8 cellular contexts compared by ENCODE assay signal in the genomic region with DNA sequence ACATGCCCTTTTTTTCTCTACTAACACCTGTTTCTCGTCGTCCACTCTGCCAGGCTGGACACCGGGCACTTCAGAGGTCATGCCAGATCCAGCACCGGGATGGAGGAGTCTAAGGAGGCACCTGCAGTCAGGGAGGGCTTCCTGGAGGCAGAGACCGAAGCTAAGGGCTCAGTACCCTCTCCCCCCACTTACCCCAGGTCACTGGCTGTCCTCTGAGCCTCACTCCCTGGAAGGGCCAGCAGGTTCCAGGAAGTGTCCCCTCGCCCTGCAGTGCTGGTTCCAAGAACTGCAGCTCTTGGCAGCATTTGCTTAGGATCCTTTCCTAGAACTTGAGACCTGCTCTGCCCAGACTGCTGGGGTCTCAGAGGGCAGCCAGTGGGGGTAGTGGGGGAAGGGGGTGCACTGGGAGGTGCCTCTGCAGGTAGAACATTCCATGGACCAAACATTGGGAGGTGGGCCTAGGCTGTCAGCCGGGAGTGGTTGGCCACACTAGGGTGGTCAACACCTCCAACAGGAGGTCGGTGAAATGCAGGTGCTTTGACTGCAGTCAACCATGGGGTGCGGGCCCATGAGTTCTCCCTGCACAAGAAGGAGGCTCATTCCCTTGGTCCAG. TPM values are rescaled to one million over a fixed set of nuclear protein-coding genes. Genes with fewer than 3 reads are reported as not detected.
A peak's percentile ranks its signal among the peaks of the same experiment; 100 is the strongest.
DNase-seq lines count a peak whose midpoint lies in the region; ATAC-seq, FAIRE-seq and TF ChIP-seq lines count a peak whose summit lies in the region.

No MANE protein-coding gene starts in this region.

- no peak for FAIRE-seq in astrocyte (lab: Jason Lieb, UNC)

- H3K27me3 ChIP-seq in right atrium auricular region, result no peaks in the 10 kb centered on the region
- no peaks in the 10 kb centered on the region for H3K27me3 ChIP-seq in astrocyte (ENCODE audit: insufficient read depth, low read length)
- no peaks in the 10 kb centered on the region for H3K27me3 ChIP-seq in vagina

- peaks cover 22% of the 10 kb centered on the region for H3K27me3 Mint-ChIP-seq in astrocyte (ENCODE audit: low read depth, unreplicated experiment)
- H3K27me3 Mint-ChIP-seq in nephron (ENCODE audit: low read depth), result peaks cover 5% of the 10 kb centered on the region

- intact Hi-C loops in cardiac septum (cut with DNase I) (loop anchor here (2.0 kb wide), 1 partner anchor 15 kb away; no protein-coding TSS in a partner anchor), vagina (cut with DNase I) (no loop called here)

- no peak for TF ChIP-seq POLR2A in vagina (IDR thresholded peaks at IDR 0.05)

- H3K4me1 Mint-ChIP-seq in astrocyte (ENCODE audit: low read depth, unreplicated experiment), result peaks cover 13% of the 10 kb centered on the region
- H3K4me1 Mint-ChIP-seq in nephron, result peaks cover 42% of the 10 kb centered on the region

- H3K36me3 Mint-ChIP-seq in astrocyte (ENCODE audit: low read depth, unreplicated experiment) (no peaks in the 10 kb centered on the region), nephron (ENCODE audit: low read depth) (peaks cover under 1% of the 10 kb centered on the region)

- no peaks in the 10 kb centered on the region for H3K9me3 Mint-ChIP-seq in astrocyte (ENCODE audit: unreplicated experiment)
- H3K9me3 Mint-ChIP-seq in nephron, result no peaks in the 10 kb centered on the region

- DNase-seq in right atrium auricular region (ENCODE audit: low spot score) (no peak), cardiac septum (ENCODE audit: low spot score) (no peak), astrocyte (ENCODE audit: low read depth) (no peak), vagina (ENCODE audit: extremely low spot score in 2 of 2) (no peak), retina (no peak), NCI-H1930 (lab: John Stamatoyannopoulos, UW) (no peak)

- H4K20me1 ChIP-seq in astrocyte (ENCODE audit: insufficient read depth, low read length), result no peaks in the 10 kb centered on the region

- H3K27ac Mint-ChIP-seq in astrocyte (ENCODE audit: unreplicated experiment) (no peak overlapping the region), nephron (peak overlapping the region; percentile 100)

- H3K27ac ChIP-seq in right atrium auricular region, result peak overlapping the region; percentile 94 to 98
- no peak overlapping the region for H3K27ac ChIP-seq in astrocyte (ENCODE audit: low read depth, low read length)
- H3K27ac ChIP-seq in vagina, result peak overlapping the region; percentile 98

- H3K9me3 ChIP-seq in right atrium auricular region (no peaks in the 10 kb centered on the region), astrocyte (ENCODE audit: insufficient read depth, low read depth, low read length) (no peaks in the 10 kb centered on the region), vagina (no peaks in the 10 kb centered on the region)

- peak overlapping the region; percentile 81 for H3K4me2 ChIP-seq in astrocyte (ENCODE audit: low read length)

- H3K9ac ChIP-seq in astrocyte (ENCODE audit: low read length), result peak overlapping the region; percentile 80

- H3K36me3 ChIP-seq in right atrium auricular region, result no peaks in the 10 kb centered on the region
- H3K36me3 ChIP-seq in astrocyte (ENCODE audit: insufficient read depth, low read length), result no peaks in the 10 kb centered on the region
- no peaks in the 10 kb centered on the region for H3K36me3 ChIP-seq in vagina

- TF ChIP-seq CTCF in right atrium auricular region (IDR thresholded peaks at IDR 0.05) (no peak), astrocyte (IDR thresholded peaks at IDR 0.05; ENCODE audit: insufficient read depth, low read depth, low read length) (no peak), nephron (IDR thresholded peaks at IDR 0.05; ENCODE audit: unreplicated experiment in 3 of 3) (no peak), vagina (IDR thresholded peaks at IDR 0.05) (no peak)

- ATAC-seq in esophagus mucosa, result no peak

- H3K4me3 ChIP-seq in right atrium auricular region (no peak overlapping the region), astrocyte (ENCODE audit: insufficient read depth, low read depth, low read length) (no peak overlapping the region), vagina (no peak overlapping the region)

- H3K4me3 Mint-ChIP-seq in astrocyte (ENCODE audit: unreplicated experiment) (no peak overlapping the region), nephron (no peak overlapping the region)

- peaks cover 0 to 65% of the 10 kb centered on the region in 2 donors for H3K4me1 ChIP-seq in right atrium auricular region
- H3K4me1 ChIP-seq in astrocyte (ENCODE audit: insufficient read depth, low read length), result peaks cover 18% of the 10 kb centered on the region
- peaks cover 62% of the 10 kb centered on the region for H3K4me1 ChIP-seq in vagina

- no peaks in the 10 kb centered on the region for H3K79me2 ChIP-seq in astrocyte (ENCODE audit: insufficient read depth, low read length)

- H2AFZ ChIP-seq in astrocyte (ENCODE audit: low read depth, low read length), result no peak overlapping the region

RNA-seq across cellular contexts. Expression of gene CISH, which starts 11.3 kb away (rescaled TPM):
- 1 to 10 TPM; 4.7 to 9.9 TPM for total RNA-seq in right atrium auricular region
- total RNA-seq in cardiac septum, result 21.1 TPM
- total RNA-seq in astrocyte, result 0.75 and 1.2 TPM in 2 replicates
- 21.9 TPM for total RNA-seq in vagina
- 4.8 TPM for total RNA-seq in esophagus mucosa

RNA-seq across cellular contexts. Expression of gene MAPKAPK3, which starts 16.7 kb away (rescaled TPM):
- total RNA-seq in right atrium auricular region, result 100 to 1,000 TPM; 148 to 187 TPM
- 266 TPM for total RNA-seq in cardiac septum
- total RNA-seq in astrocyte, result 21.1 and 23.4 TPM in 2 replicates
- 38.1 TPM for total RNA-seq in vagina
- 50.5 TPM for total RNA-seq in esophagus mucosa

RNA-seq across cellular contexts. Expression of gene HEMK1, which starts 30.9 kb away (rescaled TPM):
- 1 to 10 TPM; 7.2 to 9.6 TPM for total RNA-seq in right atrium auricular region
- total RNA-seq in cardiac septum, result 14.4 TPM
- total RNA-seq in astrocyte, result 13.6 and 15.7 TPM in 2 replicates
- total RNA-seq in vagina, result 3.4 TPM
- 11.0 TPM for total RNA-seq in esophagus mucosa

RNA-seq across cellular contexts. Expression of gene C3orf18, which starts 32.7 kb away (rescaled TPM):
- 10 to 100 TPM; 25.6 to 34.8 TPM for total RNA-seq in right atrium auricular region
- total RNA-seq in cardiac septum, result 35.7 TPM
- 7.2 and 8.0 TPM in 2 replicates for total RNA-seq in astrocyte
- total RNA-seq in vagina, result 10.8 TPM
- total RNA-seq in esophagus mucosa, result 0.68 TPM
